13 cellular contexts compared by ENCODE assay signal in genomic region chr5:139733698-139734491, GRCh38.
DNase-seq lines count a peak whose midpoint lies in the region; ATAC-seq and TF ChIP-seq lines count a peak whose summit lies in the region.
"Had no signal": no experiment of that assay in that cellular context is flagged by ENCODE, and none has a peak within 500 bp of the region (broad histone marks: within the 10 kb centered on the region; RNA-seq: fewer than 3 reads in every experiment).

No MANE protein-coding gene starts in this region.

- intact Hi-C loops in heart left ventricle (cut with DNase I), result no loop called here
- intact Hi-C loops in upper lobe of right lung (cut with DNase I), result no loop called here

- DNase-seq in heart left ventricle (no peak), right atrium auricular region (ENCODE audit: low spot score) (no peak), foreskin melanocyte (peak; percentile 79), nephron progenitor cell (no peak), upper lobe of right lung (no peak), RPMI8226 (no peak), NOMO-1 treated with DMSO at 0.1 percent for 48 hours (lab: John Stamatoyannopoulos, UW; ENCODE audit: unreplicated experiment) (no peak)
- no peak for DNase-seq in effector memory CD4-positive, alpha-beta T cell
- DNase-seq: activated CD8-positive, alpha-beta memory T cell treated with anti-CD3 and anti-CD28 coated beads, Interleukin-2, amount 50 U/mL, for 48 hours; brain microvascular endothelial cell; MV-4-11; NK-92 treated with Interleukin-12 subunit alpha and Interleukin-12 subunit beta, amount 100 ng/mL, for 24 hours; T1000 had no signal

- H3K27ac ChIP-seq in heart left ventricle (peak overlapping the region in 1 of 12 donors; percentile 31), right atrium auricular region (no peak overlapping the region), upper lobe of right lung (no peak overlapping the region)
- no peak overlapping the region for H3K27ac ChIP-seq in effector memory CD4-positive, alpha-beta T cell (ENCODE audit: insufficient read depth, low read length, poor library complexity, severe bottlenecking)
- H3K27ac ChIP-seq: brain microvascular endothelial cell had no signal

- H3K9me3 Mint-ChIP-seq in nephron progenitor cell, result no peaks in the 10 kb centered on the region

- WGBS in heart left ventricle, 4 donors, result 91 to 98% (median 94%) methylated on average over 14 to 21 of the region's 21 CpGs

- no peak for TF ChIP-seq CTCF in heart left ventricle (IDR thresholded peaks at IDR 0.05)
- TF ChIP-seq CTCF in right atrium auricular region (IDR thresholded peaks at IDR 0.05), result no peak
- no peak for TF ChIP-seq CTCF in nephron progenitor cell (IDR thresholded peaks at IDR 0.05)
- no peak for TF ChIP-seq CTCF in upper lobe of right lung (IDR thresholded peaks at IDR 0.05)

- H3K36me3 Mint-ChIP-seq in nephron progenitor cell (ENCODE audit: low read depth), result no peaks in the 10 kb centered on the region

- peak in 3 of 4 donors; percentile 20 to 52 (median 32) for ATAC-seq in heart left ventricle
- ATAC-seq in upper lobe of right lung, result peak; percentile 35

- H3K4me3 ChIP-seq in heart left ventricle (no peak overlapping the region), right atrium auricular region (no peak overlapping the region), upper lobe of right lung (no peak overlapping the region)
- H3K4me3 ChIP-seq in effector memory CD4-positive, alpha-beta T cell (ENCODE audit: insufficient read depth, low read depth, low read length, poor library complexity, severe bottlenecking), result no peak overlapping the region

- TF ChIP-seq POLR2A in heart left ventricle (IDR thresholded peaks at IDR 0.05), result no peak

- peaks cover 36% of the 10 kb centered on the region for H3K4me1 Mint-ChIP-seq in nephron progenitor cell

- no peaks in the 10 kb centered on the region for H3K27me3 Mint-ChIP-seq in nephron progenitor cell (ENCODE audit: low read depth, poor library complexity)

- H3K36me3 ChIP-seq in heart left ventricle (no peaks in the 10 kb centered on the region), right atrium auricular region (no peaks in the 10 kb centered on the region), upper lobe of right lung (no peaks in the 10 kb centered on the region)
- no peaks in the 10 kb centered on the region for H3K36me3 ChIP-seq in effector memory CD4-positive, alpha-beta T cell (ENCODE audit: control insufficient read depth, insufficient read depth, low read length)
- H3K36me3 ChIP-seq: brain microvascular endothelial cell had no signal

- H3K9me3 ChIP-seq in heart left ventricle (no peaks in the 10 kb centered on the region), right atrium auricular region (no peaks in the 10 kb centered on the region), upper lobe of right lung (no peaks in the 10 kb centered on the region)
- no peaks in the 10 kb centered on the region for H3K9me3 ChIP-seq in effector memory CD4-positive, alpha-beta T cell (ENCODE audit: control insufficient read depth, low read length)

- no peak overlapping the region for H3K4me3 Mint-ChIP-seq in nephron progenitor cell

- H3K27ac Mint-ChIP-seq in nephron progenitor cell, result peak overlapping the region; percentile 91

- H3K4me1 ChIP-seq in heart left ventricle (no peaks in the 10 kb centered on the region), right atrium auricular region (peaks cover 0 to 7% of the 10 kb centered on the region in 2 donors), upper lobe of right lung (no peaks in the 10 kb centered on the region)
- H3K4me1 ChIP-seq in effector memory CD4-positive, alpha-beta T cell (ENCODE audit: control insufficient read depth, insufficient read depth, low read length, poor library complexity, severe bottlenecking), result no peaks in the 10 kb centered on the region

- H3K27me3 ChIP-seq in heart left ventricle (no peaks in the 10 kb centered on the region), right atrium auricular region (no peaks in the 10 kb centered on the region), upper lobe of right lung (no peaks in the 10 kb centered on the region)
- H3K27me3 ChIP-seq in effector memory CD4-positive, alpha-beta T cell (replicated peaks; ENCODE audit: control insufficient read depth, insufficient read depth, low read length, poor library complexity, severe bottlenecking), result no peaks in the 10 kb centered on the region
- H3K27me3 ChIP-seq: brain microvascular endothelial cell had no signal
